2 cellular contexts compared by ENCODE assay signal in genomic region chr6:29494131-29494530, GRCh38.
TF ChIP-seq lines count a peak whose summit lies in the region.

No MANE protein-coding gene starts in this region.

TF ChIP-seq in GM23338, 12 proteins besides CTCF, POLR2A, EP300 and RAD21:
- TF ChIP-seq EZH2 (IDR thresholded peaks at IDR 0.05; ENCODE audit: low read depth, unreplicated experiment) (no peak), NANOG (IDR thresholded peaks at IDR 0.05; ENCODE audit: borderline replicate concordance) (no peak), ZNF114 (CRISPR knock-in tag; IDR thresholded peaks at IDR 0.05) (no peak), JUNB (IDR thresholded peaks at IDR 0.05; ENCODE audit: unreplicated experiment) (no peak), CREB1 (CRISPR knock-in tag; IDR thresholded peaks at IDR 0.05; ENCODE audit: low read depth) (no peak), ETS1 (IDR thresholded peaks at IDR 0.05) (no peak), REST (IDR thresholded peaks at IDR 0.05; ENCODE audit: unreplicated experiment) (no peak), ZNF462 (CRISPR knock-in tag; IDR thresholded peaks at IDR 0.05) (no peak), ZNF331 (CRISPR knock-in tag; IDR thresholded peaks at IDR 0.05; ENCODE audit: low read depth) (no peak), POLR2AphosphoS5 (IDR thresholded peaks at IDR 0.05; ENCODE audit: low read depth) (no peak), EZH2phosphoT487 (IDR thresholded peaks at IDR 0.05; ENCODE audit: unreplicated experiment) (no peak), STAT1 (IDR thresholded peaks at IDR 0.05; ENCODE audit: unreplicated experiment) (no peak)

TF ChIP-seq in H1, 55 proteins besides CTCF, POLR2A, EP300 and RAD21:
- no peak for TF ChIP-seq GABPA (IDR thresholded peaks at IDR 0.05; ENCODE audit: borderline replicate concordance, insufficient read depth, low read length)
- TF ChIP-seq EZH2 (IDR thresholded peaks at IDR 0.05; ENCODE audit: low read depth, low read length, severe bottlenecking) = no peak
- TF ChIP-seq PHF8 (conservative IDR thresholded peaks at IDR 0.05; ENCODE audit: low read depth, low read length) = no peak
- no peak for TF ChIP-seq E2F6 (IDR thresholded peaks at IDR 0.05)
- TF ChIP-seq CEBPB (IDR thresholded peaks at IDR 0.05; ENCODE audit: low read depth, low read length) = no peak
- TF ChIP-seq SIX5 (IDR thresholded peaks at IDR 0.05; ENCODE audit: low read depth, low read length) = no peak
- no peak for TF ChIP-seq ZNF274 (IDR thresholded peaks at IDR 0.05; ENCODE audit: borderline replicate concordance, extremely low read depth, low read length)
- no peak for TF ChIP-seq BACH1 (IDR thresholded peaks at IDR 0.05; ENCODE audit: low read length)
- no peak for TF ChIP-seq BRCA1 (IDR thresholded peaks at IDR 0.05; ENCODE audit: low read depth, low read length)
- no peak for TF ChIP-seq CBX5 (IDR thresholded peaks at IDR 0.05; ENCODE audit: low read depth, low read length)
- no peak for TF ChIP-seq TBP (IDR thresholded peaks at IDR 0.05; ENCODE audit: low read depth, low read length)
- TF ChIP-seq TCF12 (IDR thresholded peaks at IDR 0.05; ENCODE audit: low read depth, low read length) = no peak
- TF ChIP-seq JUND (IDR thresholded peaks at IDR 0.05; ENCODE audit: low read length) = no peak
- no peak for TF ChIP-seq SP2 (IDR thresholded peaks at IDR 0.05; ENCODE audit: low read length)
- no peak for TF ChIP-seq SP1 (IDR thresholded peaks at IDR 0.05; ENCODE audit: low read depth, low read length)
- no peak for TF ChIP-seq CBX8 (IDR thresholded peaks at IDR 0.05; ENCODE audit: borderline replicate concordance, low read depth, low read length)
- no peak for TF ChIP-seq MAX (IDR thresholded peaks at IDR 0.05)
- no peak for TF ChIP-seq SP4 (IDR thresholded peaks at IDR 0.05; ENCODE audit: low read length)
- no peak for TF ChIP-seq SRF (IDR thresholded peaks at IDR 0.05; ENCODE audit: low read depth, low read length)
- no peak for TF ChIP-seq HDAC6 (IDR thresholded peaks at IDR 0.05; ENCODE audit: low read depth, low read length)
